Comparison of ENCODE assay signal across 8 cellular contexts in the genomic region with DNA sequence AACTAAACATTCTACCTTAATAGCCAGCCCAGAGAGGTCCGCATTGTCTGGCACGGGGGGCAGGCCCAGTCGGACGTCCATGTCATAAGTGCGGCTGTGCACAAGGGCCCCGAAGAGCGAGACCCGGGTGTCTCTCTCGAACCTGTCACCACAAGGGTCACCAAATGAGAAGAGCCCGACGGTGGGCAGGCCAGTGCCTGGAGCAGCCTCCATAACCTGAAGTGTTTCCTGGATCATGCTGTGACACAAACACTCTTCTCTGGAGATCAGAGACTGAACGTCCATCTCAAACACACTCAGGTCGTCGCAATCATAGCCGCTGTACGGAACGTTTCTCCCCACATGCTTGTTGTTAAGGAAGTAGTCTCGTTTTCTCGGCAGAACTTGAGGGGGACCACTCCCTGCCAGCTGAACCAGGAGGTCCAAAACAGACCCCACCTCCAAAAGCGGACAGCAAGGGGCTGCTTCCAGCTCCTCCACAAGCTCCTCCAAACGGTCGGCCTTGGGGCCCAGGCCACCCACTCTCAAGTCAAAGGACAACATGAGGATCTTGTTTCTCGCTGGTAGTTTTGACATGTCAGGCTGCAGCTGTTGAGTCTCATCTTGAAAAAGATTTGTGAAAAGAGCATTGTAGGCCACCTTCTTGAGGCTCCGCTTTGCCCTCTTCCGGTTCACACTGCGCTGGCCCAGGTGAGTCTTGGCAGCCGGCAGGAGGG. TPM values are rescaled to one million over a fixed set of nuclear protein-coding genes. Genes with fewer than 3 reads are reported as not detected.
DNase-seq lines count a peak whose midpoint lies in the region; ATAC-seq and TF ChIP-seq lines count a peak whose summit lies in the region.

No MANE protein-coding gene starts in this region.

- intact Hi-C loops in PC-9 (cut with micrococcal nuclease; ENCODE audit: unreplicated experiment) = loop anchor here (2.0 kb wide), 1 partner anchor 83 kb away; a partner anchor contains a TSS

- H3K27ac Mint-ChIP-seq in progenitor cell of endocrine pancreas = peak overlapping the region; percentile 96

- peaks cover 86% of the 10 kb centered on the region for H3K79me2 ChIP-seq in PC-9 (ENCODE audit: low read depth)

- POLR2A ChIA-PET in PC-9 (lab: Charles Lee; ENCODE audit: unreplicated experiment) = interaction anchor here (0.7 kb wide), 1 partner anchor 254 kb away, joined by 4 read pairs; no protein-coding TSS in a partner anchor

- H2AFZ ChIP-seq in PC-9 = peak overlapping the region; percentile 97

- H3K27me3 ChIP-seq in PC-9 (ENCODE audit: insufficient read depth, low read depth) = no peaks in the 10 kb centered on the region

- no peaks in the 10 kb centered on the region for H3K9me3 Mint-ChIP-seq in progenitor cell of endocrine pancreas (ENCODE audit: low read depth)

- no peaks in the 10 kb centered on the region for H3K9me2 ChIP-seq in PC-9 (ENCODE audit: insufficient read depth)

- BruUV-seq in PC-9 (replicated peaks; lab: Mats Ljungman, UMichigan) = TSS peak; percentile 27

- peak; percentile 48 for DNase-seq in DMS 273 (lab: John Stamatoyannopoulos, UW; ENCODE audit: unreplicated experiment)
- DNase-seq in DMS 273 treated with DMSO at 0.1 percent for 48 hours (lab: John Stamatoyannopoulos, UW) = no peak
- DNase-seq in PC-9 = no peak
- no peak for DNase-seq in progenitor cell of endocrine pancreas (ENCODE audit: low spot score, unreplicated experiment)
- DNase-seq in midbrain (lab: John Stamatoyannopoulos, UW) = no peak
- DNase-seq in activated CD4-positive, CD25-positive, alpha-beta regulatory T cell (lab: John Stamatoyannopoulos, UW) = no peak

- CTCF ChIA-PET in PC-9 (lab: Charles Lee) = interaction anchor here (0.5 kb wide), 1 partner anchor 96 kb away, joined by 3 read pairs; no protein-coding TSS in a partner anchor

- H3K4me1 ChIP-seq in PC-9 (replicated peaks; ENCODE audit: insufficient read depth) = peaks cover 33% of the 10 kb centered on the region

- peaks cover 26% of the 10 kb centered on the region for H3K4me1 Mint-ChIP-seq in progenitor cell of endocrine pancreas (ENCODE audit: low read depth)

- H4K20me1 ChIP-seq in PC-9 (ENCODE audit: insufficient read depth) = peaks cover 80% of the 10 kb centered on the region

- peaks cover 50% of the 10 kb centered on the region for H3F3A ChIP-seq in PC-9 (ENCODE audit: insufficient read depth, low read depth)

- H3K27me3 Mint-ChIP-seq in progenitor cell of endocrine pancreas = no peaks in the 10 kb centered on the region

- peak overlapping the region; percentile 86 for H3K4me3 ChIP-seq in PC-9

- peak; percentile 19 for ATAC-seq in esophagus mucosa
- no peak for ATAC-seq in HG02763 (IDR thresholded peaks at IDR 0.05; ENCODE audit: unreplicated experiment)

- H3K4me3 Mint-ChIP-seq in progenitor cell of endocrine pancreas (ENCODE audit: low read depth) = peak overlapping the region; percentile 99

- TF ChIP-seq CTCF in PC-9 (conservative IDR thresholded peaks at IDR 0.05) = no peak; the same call in 1 of the 2 replicates
- TF ChIP-seq CTCF in progenitor cell of endocrine pancreas (IDR thresholded peaks at IDR 0.05; ENCODE audit: unreplicated experiment) = no peak

- H3K27ac ChIP-seq in PC-9 = no peak overlapping the region

- peaks cover 4% of the 10 kb centered on the region for H3K36me3 Mint-ChIP-seq in progenitor cell of endocrine pancreas (ENCODE audit: insufficient read depth)

- H3K36me3 ChIP-seq in PC-9 (ENCODE audit: low read depth) = 0 out of 2 replicates have a peak, but pooled peaks cover 18% of the 10 kb centered on the region

- peak overlapping the region; percentile 93 for H3K4me2 ChIP-seq in PC-9

- H3K9me3 ChIP-seq in PC-9 (ENCODE audit: insufficient read depth, low read depth) = no peaks in the 10 kb centered on the region

RNA-seq across cellular contexts. Expression of a gene that starts 1.0 kb away (rescaled TPM):
- 31.3 and 34.8 TPM in 2 replicates for total RNA-seq in PC-9 (2021)
- total RNA-seq in esophagus mucosa = 14.8 TPM
- total RNA-seq in progenitor cell of endocrine pancreas = 62.0 and 70.9 TPM in 2 replicates

RNA-seq across cellular contexts. Expression of a gene that starts 7.2 kb away (rescaled TPM):
- total RNA-seq in PC-9 (2021) (80.5 and 101 TPM in 2 replicates), esophagus mucosa (17.7 TPM), progenitor cell of endocrine pancreas (73.8 and 81.5 TPM in 2 replicates)

RNA-seq across cellular contexts. Expression of a gene that starts 17.6 kb away (rescaled TPM):
- total RNA-seq in PC-9 (2021) (48.5 and 61.1 TPM in 2 replicates), esophagus mucosa (2.6 TPM), progenitor cell of endocrine pancreas (53.7 and 54.6 TPM in 2 replicates)

RNA-seq across cellular contexts. Expression of a gene that starts 26.3 kb away (rescaled TPM):
- total RNA-seq in PC-9 (2021) = 5.5 and 10.0 TPM in 2 replicates
- 5.8 TPM for total RNA-seq in esophagus mucosa
- total RNA-seq in progenitor cell of endocrine pancreas = 2.3 and 2.7 TPM in 2 replicates

RNA-seq across cellular contexts. Expression of a gene that starts 43.1 kb away (rescaled TPM):
- total RNA-seq in PC-9 (2021) (27.4 and 36.2 TPM in 2 replicates), esophagus mucosa (13.3 TPM), progenitor cell of endocrine pancreas (24.3 and 24.7 TPM in 2 replicates)

Comparison
In these comparisons a context has a peak if more than half of its experiments do, and no peak if none do; other contexts are left out.
1. RNA of a gene that starts 17.6 kb away (total RNA-seq): 53.7 to 54.6 TPM in progenitor cell of endocrine pancreas and 48.5 to 61.1 TPM in PC-9; 2.6 TPM in esophagus mucosa (single experiment); every median in the first group is over 10 times any median in the second.